Comparison of ENCODE assay signal across 12 cellular contexts in genomic region chr21:34878501-34878900, GRCh38.
A peak's percentile ranks its signal among the peaks of the same experiment; 100 is the strongest.
DNase-seq lines count a peak whose midpoint lies in the region; ATAC-seq and TF ChIP-seq lines count a peak whose summit lies in the region.
"Had no signal": no experiment of that assay in that cellular context is flagged by ENCODE, and none has a peak within 500 bp of the region (broad histone marks: within the 10 kb centered on the region; RNA-seq: fewer than 3 reads in every experiment).

No MANE protein-coding gene starts in this region.

- H3K4me2 ChIP-seq in smooth muscle cell: peak overlapping the region; percentile 99
- no peak overlapping the region for H3K4me2 ChIP-seq in MM.1S (ENCODE audit: low read depth, low read length)
- H3K4me2 ChIP-seq: GM23338 had no signal

- WGBS in esophagus, 2 donors: 51 to 53% methylated on average over 3 of the region's 3 CpGs
- WGBS in smooth muscle cell (ENCODE audit: low lambda C conversion rate): 84% methylated on average over 3 of the region's 3 CpGs

- H4K20me1 ChIP-seq in smooth muscle cell (ENCODE audit: low read depth) (peaks cover 100% of the 10 kb centered on the region), MM.1S (ENCODE audit: insufficient read depth, low read length) (no peaks in the 10 kb centered on the region)

- DNase-seq in EH (ENCODE audit: low read depth) (peak; percentile 33), NCI-H345 (lab: John Stamatoyannopoulos, UW) (peak; percentile 95), smooth muscle cell (lab: John Stamatoyannopoulos, UW; ENCODE audit: unreplicated experiment) (no peak), MM.1S (no peak), GM13976 (ENCODE audit: low spot score) (no peak)
- DNase-seq: immature natural killer cell, KG1 had no signal

- H3K27me3 ChIP-seq in esophagus (ENCODE audit: control insufficient read depth in 1 of 2, insufficient read depth in 2 of 2, low read length in 2 of 2) (no peaks in the 10 kb centered on the region), smooth muscle cell (ENCODE audit: low read depth) (no peaks in the 10 kb centered on the region), MM.1S (replicated peaks; ENCODE audit: insufficient read depth, low read length) (no peaks in the 10 kb centered on the region)

- H3K27ac ChIP-seq in esophagus (ENCODE audit: low read depth in 2 of 2, low read length in 1 of 2): peak overlapping the region; percentile 2 to 21
- peak overlapping the region; percentile 95 for H3K27ac ChIP-seq in smooth muscle cell (ENCODE audit: low read depth)
- H3K27ac ChIP-seq in MM.1S (ENCODE audit: low read length): no peak overlapping the region
- H3K27ac ChIP-seq: esophagus muscularis mucosa had no signal

- H3K79me2 ChIP-seq in smooth muscle cell (ENCODE audit: low read depth) (peaks cover 100% of the 10 kb centered on the region), MM.1S (ENCODE audit: low read length) (peaks cover 23% of the 10 kb centered on the region)

- H3K9me3 ChIP-seq in esophagus (ENCODE audit: control insufficient read depth in 2 of 2, insufficient read depth in 1 of 2, low read depth in 1 of 2, low read length in 1 of 2): no peaks in the 10 kb centered on the region
- H3K9me3 ChIP-seq in smooth muscle cell (replicated peaks; ENCODE audit: low read depth): no peaks in the 10 kb centered on the region
- H3K9me3 ChIP-seq in MM.1S (replicated peaks; ENCODE audit: insufficient read depth, low read length): no peaks in the 10 kb centered on the region
- H3K9me3 ChIP-seq: esophagus muscularis mucosa had no signal

- ATAC-seq in HG02852 (IDR thresholded peaks at IDR 0.05; ENCODE audit: unreplicated experiment): no peak
- ATAC-seq in GM18519 (IDR thresholded peaks at IDR 0.05; ENCODE audit: low FRiP score, unreplicated experiment): no peak
- ATAC-seq: GM23338 had no signal

- H2AFZ ChIP-seq in smooth muscle cell (ENCODE audit: low read depth): no peak overlapping the region
- no peak overlapping the region for H2AFZ ChIP-seq in MM.1S (ENCODE audit: low read length)
- H2AFZ ChIP-seq: GM23338 had no signal

- H3F3A ChIP-seq in smooth muscle cell (ENCODE audit: low read depth) (peaks cover 54% of the 10 kb centered on the region), MM.1S (ENCODE audit: insufficient read depth, low read length) (peaks cover 21% of the 10 kb centered on the region)

- H3K4me1 ChIP-seq in esophagus (ENCODE audit: control insufficient read depth in 2 of 2, insufficient read depth in 2 of 2, low read length in 1 of 2) (peaks cover 0 to 2% of the 10 kb centered on the region in 2 donors), smooth muscle cell (ENCODE audit: low read depth) (peaks cover 10% of the 10 kb centered on the region), MM.1S (ENCODE audit: low read length) (peaks cover 22% of the 10 kb centered on the region)
- H3K4me1 ChIP-seq: esophagus muscularis mucosa had no signal

- no peak for TF ChIP-seq CTCF in smooth muscle cell (IDR thresholded peaks at IDR 0.05; ENCODE audit: borderline replicate concordance, insufficient read depth, poor library complexity, severe bottlenecking)
- no peak for TF ChIP-seq CTCF in MM.1S (IDR thresholded peaks at IDR 0.05; ENCODE audit: low read length)
- no peak for TF ChIP-seq CTCF in GM13976 (IDR thresholded peaks at IDR 0.05; ENCODE audit: borderline replicate concordance, control extremely low read depth, extremely low read depth, insufficient read depth, missing control alignments)

- in situ Hi-C loops in GM13976 (cut with MboI; ENCODE audit: low sequenced_read_pairs, unreplicated experiment): no loop called here

- H3K4me3 ChIP-seq in esophagus (ENCODE audit: low read depth in 1 of 2, low read length in 2 of 2) (no peak overlapping the region), smooth muscle cell (no peak overlapping the region), MM.1S (ENCODE audit: low read length) (no peak overlapping the region)
- H3K4me3 ChIP-seq: esophagus muscularis mucosa, GM23338 had no signal

- H3K9ac ChIP-seq in smooth muscle cell (ENCODE audit: low read depth) (no peak overlapping the region), MM.1S (ENCODE audit: low read length) (no peak overlapping the region)

- H3K36me3 ChIP-seq in esophagus (ENCODE audit: control insufficient read depth in 2 of 2, insufficient read depth in 2 of 2, low read length in 1 of 2): no peaks in the 10 kb centered on the region
- H3K36me3 ChIP-seq in smooth muscle cell (ENCODE audit: low read depth): peaks cover 31% of the 10 kb centered on the region
- H3K36me3 ChIP-seq in MM.1S (replicated peaks; ENCODE audit: insufficient read depth, low read length): peaks cover 7% of the 10 kb centered on the region; the same call in 1 of the 2 replicates
- H3K36me3 ChIP-seq: esophagus muscularis mucosa had no signal

- no peaks in the 10 kb centered on the region for H3K9me2 ChIP-seq in MM.1S (replicated peaks; ENCODE audit: insufficient read depth, low read length)

Comparison
In these comparisons a context has a peak if more than half of its experiments do, and no peak if none do; other contexts are left out.
1. DNase-seq: peak in EH (single experiment) and NCI-H345 (single experiment); none in smooth muscle cell (single experiment), MM.1S (single experiment) and GM13976 (single experiment).